ENCODE assay signal across 14 cellular contexts in genomic region chr6:138719011-138719635, GRCh38. TPM values are rescaled to one million over a fixed set of nuclear protein-coding genes. Genes with fewer than 3 reads are reported as not detected.
DNase-seq lines count a peak whose midpoint lies in the region; ATAC-seq, FAIRE-seq and TF ChIP-seq lines count a peak whose summit lies in the region.
"Had no signal": no experiment of that assay in that cellular context is flagged by ENCODE, and none has a peak within 500 bp of the region (broad histone marks: within the 10 kb centered on the region; RNA-seq: fewer than 3 reads in every experiment).

No MANE protein-coding gene starts in this region.

- DNase-seq in GM12892 (ENCODE audit: insufficient read length) (no peak), SK-MEL-5 (ENCODE audit: low read depth, low spot score) (peak; percentile 41), fibroblast of villous mesenchyme (ENCODE audit: low read depth) (peak; percentile 58), trophoblast cell (no peak), LoVo (ENCODE audit: low spot score) (no peak), SKM-1 treated with dmso at 0.1 percent for 144 hours (lab: John Stamatoyannopoulos, UW; ENCODE audit: unreplicated experiment) (no peak)
- DNase-seq in effector memory CD8-positive, alpha-beta T cell, result no peak
- DNase-seq: activated B cell treated with CpG ODN at 0.5 μM for 24 hours, activated T-cell treated with anti-CD3 and anti-CD28 coated beads for 4 hours, immature natural killer cell, NCI-H1092 had no signal

- peak overlapping the region; percentile 55 for H2BK120ac ChIP-seq in trophoblast cell (ENCODE audit: insufficient read depth, low read length, poor library complexity)

- H3K9me3 ChIP-seq in trophoblast cell (ENCODE audit: insufficient read depth, low read depth, low read length), result no peaks in the 10 kb centered on the region

- ATAC-seq in GM19395 (IDR thresholded peaks at IDR 0.05; ENCODE audit: unreplicated experiment), result no peak
- no peak for ATAC-seq in effector memory CD8-positive, alpha-beta T cell (replicated peaks)
- ATAC-seq: stimulated activated effector memory CD8-positive, alpha-beta T cell treated with anti-CD3 and anti-CD28 coated beads, Interleukin-12 subunit alpha, Interleukin-12 subunit beta, amount 100 ng/mL, for 72 hours had no signal

- H3K4me2 ChIP-seq in trophoblast cell (ENCODE audit: low read length), result no peak overlapping the region
- H3K4me2 ChIP-seq: neural progenitor cell had no signal

- no CpG with 5 or more reads among the region's 3 CpGs for WGBS in trophoblast cell (ENCODE audit: extremely low coverage, insufficient coverage, insufficient read length)

- peak overlapping the region; percentile 32 for H2AK5ac ChIP-seq in trophoblast cell (ENCODE audit: low read length)

- TF ChIP-seq CTCF in fibroblast of villous mesenchyme (IDR thresholded peaks at IDR 0.05; ENCODE audit: insufficient read depth, low read depth, low read length), result no peak

- FAIRE-seq in GM12892 (lab: Jason Lieb, UNC), result peak; percentile 5

- no peak overlapping the region for H4K12ac ChIP-seq in trophoblast cell (ENCODE audit: low read depth, low read length)

- peaks cover 0 to 4% of the 10 kb centered on the region in 2 donors for H3K4me1 Mint-ChIP-seq in effector memory CD8-positive, alpha-beta T cell (ENCODE audit: low read depth in 2 of 2)
- H3K4me1 Mint-ChIP-seq: immature natural killer cell; neural progenitor cell; stimulated activated effector memory CD8-positive, alpha-beta T cell treated with anti-CD3 and anti-CD28 coated beads, Interleukin-12 subunit alpha, Interleukin-12 subunit beta, amount 100 ng/mL, for 72 hours had no signal

- H3K18ac ChIP-seq in trophoblast cell (ENCODE audit: low read length), result no peak overlapping the region

- H3K23ac ChIP-seq in trophoblast cell (ENCODE audit: low read length), result no peak overlapping the region

- peaks cover 16 to 25% of the 10 kb centered on the region in 2 donors for H3K27me3 Mint-ChIP-seq in effector memory CD8-positive, alpha-beta T cell

- H2BK5ac ChIP-seq in trophoblast cell (ENCODE audit: low read depth, low read length, poor library complexity), result no peak overlapping the region

- no peak overlapping the region for H3K9ac ChIP-seq in trophoblast cell (ENCODE audit: low read length)
- H3K9ac ChIP-seq: neural progenitor cell had no signal

- H3K4me3 ChIP-seq in fibroblast of villous mesenchyme (ENCODE audit: low read depth, low read length) (no peak overlapping the region), trophoblast cell (ENCODE audit: low read depth, low read length) (no peak overlapping the region)
- H3K4me3 ChIP-seq: neural progenitor cell had no signal

- H3K79me1 ChIP-seq in trophoblast cell (ENCODE audit: low read length), result peaks cover 8% of the 10 kb centered on the region

- H3K9me3 Mint-ChIP-seq in effector memory CD8-positive, alpha-beta T cell, result no peaks in the 10 kb centered on the region
- H3K9me3 Mint-ChIP-seq: neural progenitor cell had no signal

- no peak for TF ChIP-seq POLR2A in GM12892 (IDR thresholded peaks at IDR 0.05; ENCODE audit: low read depth, low read length)

- H3K4ac ChIP-seq in trophoblast cell (ENCODE audit: low read depth, low read length), result no peak overlapping the region

- in situ Hi-C loops in SK-MEL-5 (cut with HindIII; ENCODE audit: low pct_unique_long_range_greater_than_20kb, low sequenced_read_pairs), result no loop called here

- peak overlapping the region; percentile 65 for H4K91ac ChIP-seq in trophoblast cell (ENCODE audit: low read depth, low read length)

- H3K14ac ChIP-seq in trophoblast cell (ENCODE audit: low read length), result no peak overlapping the region

- no peak overlapping the region for H3K27ac Mint-ChIP-seq in effector memory CD8-positive, alpha-beta T cell
- H3K27ac Mint-ChIP-seq: activated B cell treated with CpG ODN at 0.5 μM for 24 hours; immature natural killer cell; neural progenitor cell; stimulated activated effector memory CD8-positive, alpha-beta T cell treated with anti-CD3 and anti-CD28 coated beads, Interleukin-12 subunit alpha, Interleukin-12 subunit beta, amount 100 ng/mL, for 72 hours had no signal

- H2BK12ac ChIP-seq in trophoblast cell (ENCODE audit: low read length), result peak overlapping the region; percentile 77

- H3K4me3 Mint-ChIP-seq in effector memory CD8-positive, alpha-beta T cell, result no peak overlapping the region
- H3K4me3 Mint-ChIP-seq: activated B cell treated with CpG ODN at 0.5 μM for 24 hours; immature natural killer cell; neural progenitor cell; stimulated activated effector memory CD8-positive, alpha-beta T cell treated with anti-CD3 and anti-CD28 coated beads, Interleukin-12 subunit alpha, Interleukin-12 subunit beta, amount 100 ng/mL, for 72 hours had no signal

- H3K36me3 Mint-ChIP-seq in effector memory CD8-positive, alpha-beta T cell (ENCODE audit: insufficient read depth), result no peaks in the 10 kb centered on the region
- H3K36me3 Mint-ChIP-seq: immature natural killer cell; neural progenitor cell; stimulated activated effector memory CD8-positive, alpha-beta T cell treated with anti-CD3 and anti-CD28 coated beads, Interleukin-12 subunit alpha, Interleukin-12 subunit beta, amount 100 ng/mL, for 72 hours had no signal

- peaks cover 0 to 2% of the 10 kb centered on the region in 2 experiments for H3K36me3 ChIP-seq in trophoblast cell (ENCODE audit: control insufficient read depth in 1 of 2, insufficient read depth in 2 of 2, low read length in 2 of 2)
- H3K36me3 ChIP-seq: neural progenitor cell had no signal

- no peaks in the 10 kb centered on the region for H3K79me2 ChIP-seq in trophoblast cell (ENCODE audit: control insufficient read depth, insufficient read depth, low read length, poor library complexity)

- peak overlapping the region; percentile 54 for H4K8ac ChIP-seq in trophoblast cell (ENCODE audit: low read depth, low read length)

- peaks cover 8 to 9% of the 10 kb centered on the region in 2 experiments for H3K4me1 ChIP-seq in trophoblast cell (ENCODE audit: control insufficient read depth in 1 of 2, insufficient read depth in 2 of 2, low read length in 2 of 2)
- H3K4me1 ChIP-seq: neural progenitor cell had no signal

- H3K27ac ChIP-seq in trophoblast cell (ENCODE audit: low read depth, low read length), result no peak overlapping the region
- H3K27ac ChIP-seq: neural progenitor cell had no signal

- H2AFZ ChIP-seq in trophoblast cell (ENCODE audit: insufficient read depth, low read length, poor library complexity), result no peak overlapping the region
- H2AFZ ChIP-seq: neural progenitor cell had no signal

- H3K27me3 ChIP-seq in trophoblast cell (ENCODE audit: insufficient read depth, low read length), result no peaks in the 10 kb centered on the region
- H3K27me3 ChIP-seq: neural progenitor cell had no signal

RNA-seq across cellular contexts. Expression of gene CCDC28A, which starts 54.4 kb away (rescaled TPM):
- 22.1 TPM for polyA plus RNA-seq in GM12892 (2012; ENCODE audit: missing spikeins)
- total RNA-seq in SK-MEL-5 (2014; rRNA removed; shearing (Covaris generic)), result 25.8 and 27.9 TPM in 2 replicates
- 18.6 and 26.0 TPM in 2 replicates for polyA plus RNA-seq in SK-MEL-5 (2015; cell fraction: cytosol; rRNA removed)
- polyA plus RNA-seq in SK-MEL-5 (2015; cell fraction: nucleus; rRNA removed), result 8.3 and 10.0 TPM in 2 replicates
- total RNA-seq in fibroblast of villous mesenchyme, result 10.3 and 13.4 TPM in 2 replicates
- polyA plus RNA-seq in trophoblast cell (2013), result 14.5 and 15.0 TPM in 2 replicates

Comparison
In these comparisons a context has a peak if more than half of its experiments do, and no peak if none do; other contexts are left out.
1. DNase-seq: peak in SK-MEL-5 (single experiment) and fibroblast of villous mesenchyme (single experiment); none in GM12892 (single experiment), trophoblast cell (0 of 2), LoVo (single experiment), SKM-1 treated with dmso at 0.1 percent for 144 hours (single experiment) and effector memory CD8-positive, alpha-beta T cell (0 of 3).